In the genomic region with DNA sequence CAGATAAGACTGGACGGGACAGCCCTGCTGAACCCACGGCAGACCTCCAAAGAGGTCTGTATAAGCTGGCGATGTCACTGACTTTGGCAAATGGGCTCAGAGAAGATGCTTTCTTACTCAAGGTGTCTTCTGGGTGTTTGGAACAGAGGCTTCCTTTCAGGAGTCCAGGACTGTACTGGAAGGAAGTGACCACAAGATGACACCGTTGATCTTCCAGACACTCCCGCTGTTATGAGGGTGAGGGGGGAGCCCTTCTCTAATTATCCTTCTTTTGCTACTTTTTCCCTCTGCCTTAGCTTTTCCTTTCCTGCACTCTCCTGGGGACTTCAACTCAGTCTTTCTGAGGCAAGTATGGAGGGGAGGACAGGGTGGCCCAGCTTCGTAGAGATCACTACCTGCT, we compare ENCODE assay signal across 10 cellular contexts.
A peak's percentile ranks its signal among the peaks of the same experiment; 100 is the strongest.
DNase-seq lines count a peak whose midpoint lies in the region; ATAC-seq and TF ChIP-seq lines count a peak whose summit lies in the region.
"Had no signal": no experiment of that assay in that cellular context is flagged by ENCODE, and none has a peak within 500 bp of the region (broad histone marks: within the 10 kb centered on the region; RNA-seq: fewer than 3 reads in every experiment).

No MANE protein-coding gene starts in this region.

- no peak overlapping the region for H3K27ac ChIP-seq in A673 (ENCODE audit: low read depth, low read length, poor library complexity, severe bottlenecking)
- peak overlapping the region in 1 of 4 donors; percentile 36 for H3K27ac ChIP-seq in sigmoid colon
- H3K27ac ChIP-seq: neutrophil had no signal

- H3K4me3 ChIP-seq in A673 (ENCODE audit: low read depth, low read length, poor library complexity, severe bottlenecking) (no peak overlapping the region), H7 (ENCODE audit: insufficient read depth, low read depth, low read length) (peak overlapping the region; percentile 39), sigmoid colon (no peak overlapping the region)

- H3K36me3 Mint-ChIP-seq in activated T-helper 17 cell treated with anti-CD3 and anti-CD28 coated beads, Interleukin-2, amount 50 U/mL, for 72 hours (ENCODE audit: low read depth), result no peaks in the 10 kb centered on the region

- TF ChIP-seq EP300 in sigmoid colon (IDR thresholded peaks at IDR 0.05), result no peak

- H3K4me1 ChIP-seq in A673 (ENCODE audit: insufficient read depth, low read length, poor library complexity, severe bottlenecking) (no peaks in the 10 kb centered on the region), sigmoid colon (peaks cover 0 to 7% (median 3%) of the 10 kb centered on the region in 4 donors)

- no peak for TF ChIP-seq POLR2A in sigmoid colon (IDR thresholded peaks at IDR 0.05)

- no TSS peak for BruUV-seq in A673 (replicated peaks; lab: Mats Ljungman, UMichigan)

- POLR2A ChIA-PET in A673 (lab: Charles Lee; ENCODE audit: low non-redundant PET), result no interaction called here

- H3K4me3 Mint-ChIP-seq in activated T-helper 17 cell treated with anti-CD3 and anti-CD28 coated beads, Interleukin-2, amount 50 U/mL, for 72 hours, result peak overlapping the region; percentile 25

- no peak for ATAC-seq in activated T-helper 17 cell treated with anti-CD3 and anti-CD28 coated beads, Interleukin-2, amount 50 U/mL, for 72 hours (replicated peaks)
- peak; percentile 49 for ATAC-seq in left lobe of liver

- WGBS in sigmoid colon, 2 donors, result 68 to 79% methylated on average over 6 of the region's 6 CpGs

- H3K4me1 Mint-ChIP-seq in activated T-helper 17 cell treated with anti-CD3 and anti-CD28 coated beads, Interleukin-2, amount 50 U/mL, for 72 hours, result no peaks in the 10 kb centered on the region

- peak; percentile 22 for DNase-seq in A673 (ENCODE audit: low spot score)
- DNase-seq in H7, result peak; percentile 58
- DNase-seq in left lobe of liver (ENCODE audit: low spot score), result no peak
- no peak for DNase-seq in NCI-H526 treated with DMSO at 0.1 percent for 48 hours (lab: John Stamatoyannopoulos, UW)
- DNase-seq in activated gamma-delta T cell (lab: John Stamatoyannopoulos, UW), result no peak
- no peak for DNase-seq in sigmoid colon
- DNase-seq in globus pallidus (ENCODE audit: low spot score), result no peak

- H3K9me3 ChIP-seq in A673 (ENCODE audit: low read depth, low read length, poor library complexity, severe bottlenecking) (no peaks in the 10 kb centered on the region), sigmoid colon (no peaks in the 10 kb centered on the region)
- H3K9me3 ChIP-seq: neutrophil had no signal

- H3K27ac Mint-ChIP-seq in activated T-helper 17 cell treated with anti-CD3 and anti-CD28 coated beads, Interleukin-2, amount 50 U/mL, for 72 hours, result no peak overlapping the region

- CTCF ChIA-PET in A673 (lab: Charles Lee), result no interaction called here

- H3K36me3 ChIP-seq in A673 (ENCODE audit: insufficient read depth, low read length, poor library complexity, severe bottlenecking), result no peaks in the 10 kb centered on the region
- H3K36me3 ChIP-seq in H7 (replicated peaks; ENCODE audit: control insufficient read depth, insufficient read depth, low read length), result no peaks in the 10 kb centered on the region
- no peaks in the 10 kb centered on the region for H3K36me3 ChIP-seq in sigmoid colon
- H3K36me3 ChIP-seq: neutrophil had no signal

- H3K27me3 ChIP-seq in A673 (replicated peaks; ENCODE audit: insufficient read depth, low read depth, low read length, poor library complexity) (peaks cover 11% of the 10 kb centered on the region), H7 (ENCODE audit: control insufficient read depth, insufficient read depth, low read length) (peaks cover 16% of the 10 kb centered on the region), sigmoid colon (peaks cover 0 to 23% (median 9%) of the 10 kb centered on the region in 3 donors)

- no peaks in the 10 kb centered on the region for H3K27me3 Mint-ChIP-seq in activated T-helper 17 cell treated with anti-CD3 and anti-CD28 coated beads, Interleukin-2, amount 50 U/mL, for 72 hours

- TF ChIP-seq CTCF in A673 (conservative IDR thresholded peaks at IDR 0.05; ENCODE audit: low read depth, low read length), result no peak
- TF ChIP-seq CTCF in sigmoid colon (IDR thresholded peaks at IDR 0.05), result no peak

- intact Hi-C loops in A673 (cut with micrococcal nuclease; ENCODE audit: unreplicated experiment), result loop anchor here (10.0 kb wide), 1 partner anchor 177 kb away; no protein-coding TSS in a partner anchor
- intact Hi-C loops in sigmoid colon (cut with DNase I), result no loop called here

- no peaks in the 10 kb centered on the region for H3K9me3 Mint-ChIP-seq in activated T-helper 17 cell treated with anti-CD3 and anti-CD28 coated beads, Interleukin-2, amount 50 U/mL, for 72 hours
- H3K9me3 Mint-ChIP-seq: IgD-negative memory B cell had no signal

Comparison
In these comparisons a context has a peak if more than half of its experiments do, and no peak if none do; other contexts are left out.
1. DNase-seq: peak in A673 (single experiment) and H7 (single experiment); none in left lobe of liver (single experiment), NCI-H526 treated with DMSO at 0.1 percent for 48 hours (single experiment), activated gamma-delta T cell (single experiment), sigmoid colon (single experiment) and globus pallidus (single experiment).